ENCODE assay signal across 1 cellular context in the genomic region with DNA sequence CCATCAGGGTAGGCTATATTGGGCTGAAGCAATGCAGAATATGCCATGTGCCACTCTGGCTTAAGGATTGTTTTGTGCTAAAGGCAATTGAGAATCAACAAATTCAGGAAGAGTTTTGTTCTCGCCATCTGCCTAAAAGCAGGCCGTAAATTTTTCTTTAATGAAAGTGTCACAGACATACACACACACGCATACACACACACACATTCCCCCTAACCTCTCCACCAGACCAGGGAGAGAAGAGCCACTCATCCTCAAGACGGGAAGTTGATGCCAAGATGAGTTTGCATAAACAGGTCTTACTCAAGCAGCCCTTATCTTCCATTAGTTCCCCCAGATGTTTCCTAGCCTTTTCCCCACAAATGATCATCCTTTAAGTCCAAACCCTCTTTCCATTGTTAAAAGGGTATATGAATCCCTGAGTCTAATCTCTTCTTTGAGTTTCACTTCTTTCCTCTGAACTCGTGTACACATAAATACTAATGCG.
A peak's percentile ranks its signal among the peaks of the same experiment; 100 is the strongest.
TF ChIP-seq lines count a peak whose summit lies in the region.

No MANE protein-coding gene starts in this region.

TF ChIP-seq in K562, 482 proteins besides CTCF, POLR2A, EP300 and RAD21 (continued from another document and continues in another):
- TF ChIP-seq, protein P1, sequence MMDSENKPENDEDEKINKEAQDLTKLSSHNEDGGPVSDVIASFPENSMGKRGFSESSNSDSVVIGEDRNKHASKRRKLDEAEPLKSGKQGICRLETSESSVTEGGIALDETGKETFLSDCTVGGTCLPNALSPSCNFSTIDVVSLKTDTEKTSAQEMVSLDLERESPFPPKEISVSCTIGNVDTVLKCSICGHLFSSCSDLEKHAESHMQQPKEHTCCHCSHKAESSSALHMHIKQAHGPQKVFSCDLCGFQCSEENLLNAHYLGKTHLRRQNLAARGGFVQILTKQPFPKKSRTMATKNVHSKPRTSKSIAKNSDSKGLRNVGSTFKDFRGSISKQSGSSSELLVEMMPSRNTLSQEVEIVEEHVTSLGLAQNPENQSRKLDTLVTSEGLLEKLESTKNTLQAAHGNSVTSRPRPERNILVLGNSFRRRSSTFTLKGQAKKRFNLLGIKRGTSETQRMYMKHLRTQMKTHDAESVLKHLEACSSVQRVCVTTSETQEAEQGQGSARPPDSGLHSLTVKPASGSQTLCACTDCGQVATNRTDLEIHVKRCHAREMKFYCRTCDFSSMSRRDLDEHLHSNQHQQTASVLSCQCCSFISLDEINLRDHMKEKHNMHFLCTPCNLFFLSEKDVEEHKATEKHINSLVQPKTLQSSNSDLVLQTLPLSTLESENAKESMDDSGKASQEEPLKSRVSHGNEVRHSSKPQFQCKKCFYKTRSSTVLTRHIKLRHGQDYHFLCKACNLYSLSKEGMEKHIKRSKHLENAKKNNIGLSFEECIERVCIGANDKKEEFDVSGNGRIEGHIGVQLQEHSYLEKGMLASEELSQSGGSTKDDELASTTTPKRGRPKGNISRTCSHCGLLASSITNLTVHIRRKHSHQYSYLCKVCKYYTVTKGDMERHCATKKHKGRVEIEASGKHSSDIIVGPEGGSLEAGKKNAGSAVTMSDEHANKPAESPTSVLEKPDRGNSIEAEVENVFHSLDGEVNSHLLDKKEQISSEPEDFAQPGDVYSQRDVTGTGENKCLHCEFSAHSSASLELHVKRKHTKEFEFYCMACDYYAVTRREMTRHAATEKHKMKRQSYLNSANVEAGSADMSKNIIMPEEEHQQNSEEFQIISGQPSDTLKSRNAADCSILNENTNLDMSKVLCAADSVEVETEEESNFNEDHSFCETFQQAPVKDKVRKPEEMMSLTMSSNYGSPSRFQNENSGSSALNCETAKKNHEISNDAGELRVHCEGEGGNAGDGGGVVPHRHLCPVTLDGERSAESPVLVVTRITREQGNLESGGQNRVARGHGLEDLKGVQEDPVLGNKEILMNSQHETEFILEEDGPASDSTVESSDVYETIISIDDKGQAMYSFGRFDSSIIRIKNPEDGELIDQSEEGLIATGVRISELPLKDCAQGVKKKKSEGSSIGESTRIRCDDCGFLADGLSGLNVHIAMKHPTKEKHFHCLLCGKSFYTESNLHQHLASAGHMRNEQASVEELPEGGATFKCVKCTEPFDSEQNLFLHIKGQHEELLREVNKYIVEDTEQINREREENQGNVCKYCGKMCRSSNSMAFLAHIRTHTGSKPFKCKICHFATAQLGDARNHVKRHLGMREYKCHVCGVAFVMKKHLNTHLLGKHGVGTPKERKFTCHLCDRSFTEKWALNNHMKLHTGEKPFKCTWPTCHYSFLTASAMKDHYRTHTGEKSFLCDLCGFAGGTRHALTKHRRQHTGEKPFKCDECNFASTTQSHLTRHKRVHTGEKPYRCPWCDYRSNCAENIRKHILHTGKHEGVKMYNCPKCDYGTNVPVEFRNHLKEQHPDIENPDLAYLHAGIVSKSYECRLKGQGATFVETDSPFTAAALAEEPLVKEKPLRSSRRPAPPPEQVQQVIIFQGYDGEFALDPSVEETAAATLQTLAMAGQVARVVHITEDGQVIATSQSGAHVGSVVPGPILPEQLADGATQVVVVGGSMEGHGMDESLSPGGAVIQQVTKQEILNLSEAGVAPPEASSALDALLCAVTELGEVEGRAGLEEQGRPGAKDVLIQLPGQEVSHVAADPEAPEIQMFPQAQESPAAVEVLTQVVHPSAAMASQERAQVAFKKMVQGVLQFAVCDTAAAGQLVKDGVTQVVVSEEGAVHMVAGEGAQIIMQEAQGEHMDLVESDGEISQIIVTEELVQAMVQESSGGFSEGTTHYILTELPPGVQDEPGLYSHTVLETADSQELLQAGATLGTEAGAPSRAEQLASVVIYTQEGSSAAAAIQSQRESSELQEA (IDR thresholded peaks at IDR 0.05; ENCODE audit: low read depth) = no peak
- TF ChIP-seq DNMT1 (IDR thresholded peaks at IDR 0.05) (no peak), SREBF2 (CRISPR knock-in tag; IDR thresholded peaks at IDR 0.05) (no peak), TEAD1 (CRISPR knock-in tag; IDR thresholded peaks at IDR 0.05) (no peak), ZNF778 (CRISPR knock-in tag; IDR thresholded peaks at IDR 0.05) (no peak), HNRNPK (IDR thresholded peaks at IDR 0.05; ENCODE audit: low read depth, low read length, poor library complexity, severe bottlenecking) (no peak), RFX1 (IDR thresholded peaks at IDR 0.05) (no peak), ZNF124 (CRISPR knock-in tag; IDR thresholded peaks at IDR 0.05) (no peak), GATAD2B (IDR thresholded peaks at IDR 0.05; ENCODE audit: borderline replicate concordance) (peak; percentile 80), ELF4 (CRISPR knock-in tag; IDR thresholded peaks at IDR 0.05) (peak; percentile 81; the same call in 1 of the 2 replicates), SMC3 (conservative IDR thresholded peaks at IDR 0.05; ENCODE audit: insufficient read depth, low read depth, low read length) (no peak), FOSL1 (tag; conservative IDR thresholded peaks at IDR 0.05) (peak; percentile 34; the same call in 1 of the 2 replicates), NCOR1 (IDR thresholded peaks at IDR 0.05) (peak; percentile 65), POLR3G (IDR thresholded peaks at IDR 0.05; ENCODE audit: extremely low read depth, insufficient read length, insufficient replicate concordance) (no peak), NR2F6 (CRISPR knock-in tag; IDR thresholded peaks at IDR 0.05) (no peak), MYNN (IDR thresholded peaks at IDR 0.05) (no peak), MYNN (CRISPR knock-in tag; IDR thresholded peaks at IDR 0.05) (no peak), ETV5 (CRISPR knock-in tag; IDR thresholded peaks at IDR 0.05; ENCODE audit: low read depth) (peak; percentile 30; the same call in 1 of the 2 replicates), SIX5 (IDR thresholded peaks at IDR 0.05; ENCODE audit: borderline replicate concordance in 1 of 2, insufficient read depth in 1 of 2, low read depth in 1 of 2, low read length in 2 of 2) (no peak), SMAD1 (IDR thresholded peaks at IDR 0.05; ENCODE audit: low read depth, low read length, partially characterized antibody) (no peak), KDM2B (CRISPR knock-in tag; IDR thresholded peaks at IDR 0.05) (no peak), TAF15 (IDR thresholded peaks at IDR 0.05; ENCODE audit: low read depth, low read length) (no peak), ZNF77 (CRISPR knock-in tag; IDR thresholded peaks at IDR 0.05) (no peak), XRCC3 (IDR thresholded peaks at IDR 0.05) (no peak), TGIF2 (CRISPR knock-in tag; IDR thresholded peaks at IDR 0.05) (no peak), ZFP1 (CRISPR knock-in tag; IDR thresholded peaks at IDR 0.05) (no peak), ARNT (IDR thresholded peaks at IDR 0.05) (peak; percentile 36 to 59; a peak in 1 of 4 replicates), MCM3 (IDR thresholded peaks at IDR 0.05) (no peak), ELF1 (tag; IDR thresholded peaks at IDR 0.05) (no peak), LEF1 (IDR thresholded peaks at IDR 0.05) (peak; percentile 83)
- TF ChIP-seq, protein P2, sequence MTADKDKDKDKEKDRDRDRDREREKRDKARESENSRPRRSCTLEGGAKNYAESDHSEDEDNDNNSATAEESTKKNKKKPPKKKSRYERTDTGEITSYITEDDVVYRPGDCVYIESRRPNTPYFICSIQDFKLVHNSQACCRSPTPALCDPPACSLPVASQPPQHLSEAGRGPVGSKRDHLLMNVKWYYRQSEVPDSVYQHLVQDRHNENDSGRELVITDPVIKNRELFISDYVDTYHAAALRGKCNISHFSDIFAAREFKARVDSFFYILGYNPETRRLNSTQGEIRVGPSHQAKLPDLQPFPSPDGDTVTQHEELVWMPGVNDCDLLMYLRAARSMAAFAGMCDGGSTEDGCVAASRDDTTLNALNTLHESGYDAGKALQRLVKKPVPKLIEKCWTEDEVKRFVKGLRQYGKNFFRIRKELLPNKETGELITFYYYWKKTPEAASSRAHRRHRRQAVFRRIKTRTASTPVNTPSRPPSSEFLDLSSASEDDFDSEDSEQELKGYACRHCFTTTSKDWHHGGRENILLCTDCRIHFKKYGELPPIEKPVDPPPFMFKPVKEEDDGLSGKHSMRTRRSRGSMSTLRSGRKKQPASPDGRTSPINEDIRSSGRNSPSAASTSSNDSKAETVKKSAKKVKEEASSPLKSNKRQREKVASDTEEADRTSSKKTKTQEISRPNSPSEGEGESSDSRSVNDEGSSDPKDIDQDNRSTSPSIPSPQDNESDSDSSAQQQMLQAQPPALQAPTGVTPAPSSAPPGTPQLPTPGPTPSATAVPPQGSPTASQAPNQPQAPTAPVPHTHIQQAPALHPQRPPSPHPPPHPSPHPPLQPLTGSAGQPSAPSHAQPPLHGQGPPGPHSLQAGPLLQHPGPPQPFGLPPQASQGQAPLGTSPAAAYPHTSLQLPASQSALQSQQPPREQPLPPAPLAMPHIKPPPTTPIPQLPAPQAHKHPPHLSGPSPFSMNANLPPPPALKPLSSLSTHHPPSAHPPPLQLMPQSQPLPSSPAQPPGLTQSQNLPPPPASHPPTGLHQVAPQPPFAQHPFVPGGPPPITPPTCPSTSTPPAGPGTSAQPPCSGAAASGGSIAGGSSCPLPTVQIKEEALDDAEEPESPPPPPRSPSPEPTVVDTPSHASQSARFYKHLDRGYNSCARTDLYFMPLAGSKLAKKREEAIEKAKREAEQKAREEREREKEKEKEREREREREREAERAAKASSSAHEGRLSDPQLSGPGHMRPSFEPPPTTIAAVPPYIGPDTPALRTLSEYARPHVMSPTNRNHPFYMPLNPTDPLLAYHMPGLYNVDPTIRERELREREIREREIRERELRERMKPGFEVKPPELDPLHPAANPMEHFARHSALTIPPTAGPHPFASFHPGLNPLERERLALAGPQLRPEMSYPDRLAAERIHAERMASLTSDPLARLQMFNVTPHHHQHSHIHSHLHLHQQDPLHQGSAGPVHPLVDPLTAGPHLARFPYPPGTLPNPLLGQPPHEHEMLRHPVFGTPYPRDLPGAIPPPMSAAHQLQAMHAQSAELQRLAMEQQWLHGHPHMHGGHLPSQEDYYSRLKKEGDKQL (CRISPR knock-in tag; IDR thresholded peaks at IDR 0.05; ENCODE audit: borderline replicate concordance) = no peak
- TF ChIP-seq, protein P3, sequence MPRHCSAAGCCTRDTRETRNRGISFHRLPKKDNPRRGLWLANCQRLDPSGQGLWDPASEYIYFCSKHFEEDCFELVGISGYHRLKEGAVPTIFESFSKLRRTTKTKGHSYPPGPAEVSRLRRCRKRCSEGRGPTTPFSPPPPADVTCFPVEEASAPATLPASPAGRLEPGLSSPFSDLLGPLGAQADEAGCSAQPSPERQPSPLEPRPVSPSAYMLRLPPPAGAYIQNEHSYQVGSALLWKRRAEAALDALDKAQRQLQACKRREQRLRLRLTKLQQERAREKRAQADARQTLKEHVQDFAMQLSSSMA (CRISPR knock-in tag; IDR thresholded peaks at IDR 0.05) = no peak
- TF ChIP-seq, protein P4, sequence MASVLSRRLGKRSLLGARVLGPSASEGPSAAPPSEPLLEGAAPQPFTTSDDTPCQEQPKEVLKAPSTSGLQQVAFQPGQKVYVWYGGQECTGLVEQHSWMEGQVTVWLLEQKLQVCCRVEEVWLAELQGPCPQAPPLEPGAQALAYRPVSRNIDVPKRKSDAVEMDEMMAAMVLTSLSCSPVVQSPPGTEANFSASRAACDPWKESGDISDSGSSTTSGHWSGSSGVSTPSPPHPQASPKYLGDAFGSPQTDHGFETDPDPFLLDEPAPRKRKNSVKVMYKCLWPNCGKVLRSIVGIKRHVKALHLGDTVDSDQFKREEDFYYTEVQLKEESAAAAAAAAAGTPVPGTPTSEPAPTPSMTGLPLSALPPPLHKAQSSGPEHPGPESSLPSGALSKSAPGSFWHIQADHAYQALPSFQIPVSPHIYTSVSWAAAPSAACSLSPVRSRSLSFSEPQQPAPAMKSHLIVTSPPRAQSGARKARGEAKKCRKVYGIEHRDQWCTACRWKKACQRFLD (CRISPR knock-in tag; IDR thresholded peaks at IDR 0.05) = no peak
- TF ChIP-seq, protein P5, sequence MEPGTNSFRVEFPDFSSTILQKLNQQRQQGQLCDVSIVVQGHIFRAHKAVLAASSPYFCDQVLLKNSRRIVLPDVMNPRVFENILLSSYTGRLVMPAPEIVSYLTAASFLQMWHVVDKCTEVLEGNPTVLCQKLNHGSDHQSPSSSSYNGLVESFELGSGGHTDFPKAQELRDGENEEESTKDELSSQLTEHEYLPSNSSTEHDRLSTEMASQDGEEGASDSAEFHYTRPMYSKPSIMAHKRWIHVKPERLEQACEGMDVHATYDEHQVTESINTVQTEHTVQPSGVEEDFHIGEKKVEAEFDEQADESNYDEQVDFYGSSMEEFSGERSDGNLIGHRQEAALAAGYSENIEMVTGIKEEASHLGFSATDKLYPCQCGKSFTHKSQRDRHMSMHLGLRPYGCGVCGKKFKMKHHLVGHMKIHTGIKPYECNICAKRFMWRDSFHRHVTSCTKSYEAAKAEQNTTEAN (CRISPR knock-in tag; IDR thresholded peaks at IDR 0.05) = peak; percentile 63; the same call in 1 of the 2 replicates
- TF ChIP-seq, protein P6, sequence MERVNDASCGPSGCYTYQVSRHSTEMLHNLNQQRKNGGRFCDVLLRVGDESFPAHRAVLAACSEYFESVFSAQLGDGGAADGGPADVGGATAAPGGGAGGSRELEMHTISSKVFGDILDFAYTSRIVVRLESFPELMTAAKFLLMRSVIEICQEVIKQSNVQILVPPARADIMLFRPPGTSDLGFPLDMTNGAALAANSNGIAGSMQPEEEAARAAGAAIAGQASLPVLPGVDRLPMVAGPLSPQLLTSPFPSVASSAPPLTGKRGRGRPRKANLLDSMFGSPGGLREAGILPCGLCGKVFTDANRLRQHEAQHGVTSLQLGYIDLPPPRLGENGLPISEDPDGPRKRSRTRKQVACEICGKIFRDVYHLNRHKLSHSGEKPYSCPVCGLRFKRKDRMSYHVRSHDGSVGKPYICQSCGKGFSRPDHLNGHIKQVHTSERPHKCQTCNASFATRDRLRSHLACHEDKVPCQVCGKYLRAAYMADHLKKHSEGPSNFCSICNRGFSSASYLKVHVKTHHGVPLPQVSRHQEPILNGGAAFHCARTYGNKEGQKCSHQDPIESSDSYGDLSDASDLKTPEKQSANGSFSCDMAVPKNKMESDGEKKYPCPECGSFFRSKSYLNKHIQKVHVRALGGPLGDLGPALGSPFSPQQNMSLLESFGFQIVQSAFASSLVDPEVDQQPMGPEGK (CRISPR knock-in tag; IDR thresholded peaks at IDR 0.05; ENCODE audit: borderline replicate concordance) = no peak
- TF ChIP-seq, protein P7, sequence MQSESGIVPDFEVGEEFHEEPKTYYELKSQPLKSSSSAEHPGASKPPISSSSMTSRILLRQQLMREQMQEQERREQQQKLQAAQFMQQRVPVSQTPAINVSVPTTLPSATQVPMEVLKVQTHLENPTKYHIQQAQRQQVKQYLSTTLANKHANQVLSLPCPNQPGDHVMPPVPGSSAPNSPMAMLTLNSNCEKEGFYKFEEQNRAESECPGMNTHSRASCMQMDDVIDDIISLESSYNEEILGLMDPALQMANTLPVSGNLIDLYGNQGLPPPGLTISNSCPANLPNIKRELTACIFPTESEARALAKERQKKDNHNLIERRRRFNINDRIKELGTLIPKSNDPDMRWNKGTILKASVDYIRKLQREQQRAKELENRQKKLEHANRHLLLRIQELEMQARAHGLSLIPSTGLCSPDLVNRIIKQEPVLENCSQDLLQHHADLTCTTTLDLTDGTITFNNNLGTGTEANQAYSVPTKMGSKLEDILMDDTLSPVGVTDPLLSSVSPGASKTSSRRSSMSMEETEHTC (IDR thresholded peaks at IDR 0.05) = no peak
- TF ChIP-seq, protein P8, sequence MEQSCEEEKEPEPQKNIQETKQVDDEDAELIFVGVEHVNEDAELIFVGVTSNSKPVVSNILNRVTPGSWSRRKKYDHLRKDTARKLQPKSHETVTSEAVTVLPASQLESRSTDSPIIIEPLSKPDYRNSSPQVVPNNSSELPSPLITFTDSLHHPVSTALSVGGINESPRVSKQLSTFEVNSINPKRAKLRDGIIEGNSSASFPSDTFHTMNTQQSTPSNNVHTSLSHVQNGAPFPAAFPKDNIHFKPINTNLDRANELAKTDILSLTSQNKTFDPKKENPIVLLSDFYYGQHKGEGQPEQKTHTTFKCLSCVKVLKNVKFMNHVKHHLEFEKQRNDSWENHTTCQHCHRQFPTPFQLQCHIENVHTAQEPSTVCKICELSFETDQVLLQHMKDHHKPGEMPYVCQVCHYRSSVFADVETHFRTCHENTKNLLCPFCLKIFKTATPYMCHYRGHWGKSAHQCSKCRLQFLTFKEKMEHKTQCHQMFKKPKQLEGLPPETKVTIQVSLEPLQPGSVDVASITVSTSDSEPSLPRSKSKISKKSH (CRISPR knock-in tag; IDR thresholded peaks at IDR 0.05) = no peak
